8 cellular contexts compared by ENCODE assay signal in the genomic region with DNA sequence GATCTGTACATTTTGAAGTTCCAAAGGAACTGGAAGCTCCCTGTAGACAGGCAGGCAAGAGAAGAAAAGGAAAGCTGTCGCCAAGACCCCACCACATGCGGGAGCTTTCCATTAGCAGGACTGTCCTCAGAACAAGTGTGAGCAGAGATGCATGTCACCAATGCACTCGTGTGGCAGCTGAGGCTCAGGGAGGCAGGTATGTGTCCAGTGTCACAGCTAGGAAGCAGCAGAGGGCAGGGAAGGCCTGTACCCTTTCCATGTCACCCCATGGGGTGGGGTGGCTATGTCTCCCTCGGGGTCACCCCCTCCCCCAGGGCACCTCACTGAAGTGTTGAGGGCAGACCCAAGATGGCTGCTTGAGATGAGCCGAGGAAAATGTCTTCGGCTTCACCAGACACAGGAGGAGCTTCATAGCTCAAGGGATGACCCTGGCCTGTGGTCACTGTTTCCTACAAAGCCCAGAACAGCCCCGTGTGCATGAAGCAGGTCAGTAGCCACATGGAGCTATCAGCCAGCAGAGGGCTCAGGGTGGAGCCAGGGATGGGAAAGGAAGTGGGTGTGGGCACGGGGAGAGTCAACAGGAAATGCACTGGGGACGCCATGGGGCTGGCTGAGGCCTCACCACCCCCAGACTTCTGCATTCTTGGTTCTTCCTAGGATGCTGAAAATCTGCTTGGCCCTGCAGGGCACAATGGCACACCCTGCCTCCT.
DNase-seq lines count a peak whose midpoint lies in the region; ATAC-seq and TF ChIP-seq lines count a peak whose summit lies in the region.

No MANE protein-coding gene starts in this region.

- H3K36me3 ChIP-seq in parathyroid adenoma (ENCODE audit: control insufficient read depth, insufficient read depth, low read length): no peaks in the 10 kb centered on the region

- H3K79me2 ChIP-seq in parathyroid adenoma: peaks cover 65% of the 10 kb centered on the region

- peaks cover 61% of the 10 kb centered on the region for H3K4me1 ChIP-seq in parathyroid adenoma

- H3K4me3 ChIP-seq in parathyroid adenoma (ENCODE audit: low read depth, low read length): no peak overlapping the region

- no peaks in the 10 kb centered on the region for H3K9me3 ChIP-seq in parathyroid adenoma (ENCODE audit: control insufficient read depth, low read length)

- H3K4me2 ChIP-seq in parathyroid adenoma (ENCODE audit: low read length): no peak overlapping the region

- no peak overlapping the region for H3K9ac ChIP-seq in parathyroid adenoma

- DNase-seq in DMS53 (lab: John Stamatoyannopoulos, UW) (peak; percentile 75), MV-4-11 (lab: John Stamatoyannopoulos, UW) (peak; percentile 94), NCI-H187 (lab: John Stamatoyannopoulos, UW) (no peak), GOT3 (lab: John Stamatoyannopoulos, UW) (no peak)
- peak; percentile 25 for DNase-seq in activated CD8-positive, alpha-beta memory T cell treated with anti-CD3 and anti-CD28 coated beads, Interleukin-2, amount 50 U/mL, for 24 hours (ENCODE audit: extremely low read depth)

- H2AFZ ChIP-seq in parathyroid adenoma: peak overlapping the region; percentile 22

- ATAC-seq in GM21515 (IDR thresholded peaks at IDR 0.05; ENCODE audit: unreplicated experiment): peak; percentile 76
- peak; percentile 78 for ATAC-seq in esophagus mucosa

- no peaks in the 10 kb centered on the region for H3K27me3 ChIP-seq in parathyroid adenoma (ENCODE audit: control insufficient read depth, insufficient read depth, low read length)

- TF ChIP-seq CTCF in parathyroid adenoma (IDR thresholded peaks at IDR 0.05): peak; percentile 39

- peak overlapping the region; percentile 94 for H3K27ac ChIP-seq in parathyroid adenoma

Comparison
In these comparisons a context has a peak if more than half of its experiments do, and no peak if none do; other contexts are left out.
1. DNase-seq: peak in DMS53 (single experiment), MV-4-11 (single experiment) and activated CD8-positive, alpha-beta memory T cell treated with anti-CD3 and anti-CD28 coated beads, Interleukin-2, amount 50 U/mL, for 24 hours (single experiment); none in NCI-H187 (0 of 2) and GOT3 (single experiment).